ENCODE assay signal across 10 cellular contexts in the genomic region with DNA sequence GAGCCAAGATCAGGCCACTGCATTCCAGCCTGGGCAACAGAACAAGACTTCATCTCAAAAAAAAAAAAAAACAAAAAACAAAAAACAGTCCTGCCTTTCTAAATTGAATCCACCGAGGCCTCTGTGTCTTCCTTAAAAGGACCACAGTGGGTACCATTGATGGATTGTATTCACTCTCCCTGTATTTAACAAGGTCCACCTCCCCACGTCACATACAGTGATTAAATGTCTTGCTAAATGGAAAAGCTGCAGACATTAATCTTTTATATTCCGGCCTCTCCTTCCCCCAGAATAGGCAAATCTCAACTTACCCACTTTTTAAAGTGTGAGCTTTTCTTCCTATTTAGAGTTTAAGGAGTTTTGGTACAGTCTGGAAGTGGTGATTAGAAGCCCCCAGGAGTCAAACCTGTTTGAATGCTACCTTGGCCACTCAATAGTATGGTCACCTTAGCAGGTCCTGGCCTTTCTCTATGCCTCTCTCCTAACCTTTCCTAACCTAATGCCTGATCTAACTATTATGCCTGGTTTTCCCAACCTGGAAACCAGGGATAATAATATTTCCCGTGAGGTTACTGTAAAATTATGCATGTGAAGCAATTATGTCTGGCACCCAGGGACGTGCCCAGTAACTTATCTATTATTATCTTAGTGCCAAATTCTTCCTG. TPM values are rescaled to one million over a fixed set of nuclear protein-coding genes. Genes with fewer than 3 reads are reported as not detected.
A peak's percentile ranks its signal among the peaks of the same experiment; 100 is the strongest.
DNase-seq lines count a peak whose midpoint lies in the region; ATAC-seq and TF ChIP-seq lines count a peak whose summit lies in the region.
"Had no signal": no experiment of that assay in that cellular context is flagged by ENCODE, and none has a peak within 500 bp of the region (broad histone marks: within the 10 kb centered on the region; RNA-seq: fewer than 3 reads in every experiment).

No MANE protein-coding gene starts in this region.

- no peak overlapping the region for H3K27ac ChIP-seq in GM23338 (ENCODE audit: low read depth)
- H3K27ac ChIP-seq in skin epidermis: peak overlapping the region in 18 of 21 experiments; percentile 38 to 100 (median 99)

- peaks cover 46% of the 10 kb centered on the region for H4K20me1 ChIP-seq in GM23338 (replicated peaks; ENCODE audit: insufficient read depth)

- ATAC-seq in GM23338 (no peak), GM21515 (IDR thresholded peaks at IDR 0.05; ENCODE audit: unreplicated experiment) (no peak), GM18868 (IDR thresholded peaks at IDR 0.05; ENCODE audit: unreplicated experiment) (no peak)

- H3K4me2 ChIP-seq in GM23338: peak overlapping the region; percentile 90

- H3K9me3 Mint-ChIP-seq in GM23338: peaks cover 21% of the 10 kb centered on the region

- H3K4me3 Mint-ChIP-seq in GM23338: peak overlapping the region; percentile 85; the same call in 2 of the 3 replicates

- no peak for TF ChIP-seq CTCF in GM23338 (conservative IDR thresholded peaks at IDR 0.05; ENCODE audit: low read depth in 2 of 2)
- no peak for TF ChIP-seq CTCF in WI38 (IDR thresholded peaks at IDR 0.05; ENCODE audit: low read depth, low read length)
- no peak for TF ChIP-seq CTCF in foreskin fibroblast (IDR thresholded peaks at IDR 0.05; ENCODE audit: low read depth, low read length)

- no peak overlapping the region for H2AFZ ChIP-seq in GM23338

- DNase-seq in GM23338 (ENCODE audit: low spot score): no peak
- no peak for DNase-seq in foreskin fibroblast
- no peak for DNase-seq in HK-2 (ENCODE audit: unreplicated experiment)
- DNase-seq in ureter (ENCODE audit: low spot score): no peak
- DNase-seq: activated effector memory CD4-positive, alpha-beta T cell treated with Interleukin-2 at 50 U/mL for 16 hours; NCI-H1105 treated with DMSO at 0.1 percent for 48 hours had no signal

- no peaks in the 10 kb centered on the region for H3K9me2 ChIP-seq in GM23338 (ENCODE audit: insufficient read depth)

- no peaks in the 10 kb centered on the region for H3F3A ChIP-seq in GM23338 (replicated peaks; ENCODE audit: low read depth)

- H3K27me3 Mint-ChIP-seq in GM23338 (ENCODE audit: insufficient read depth, low read depth, poor library complexity): peaks cover 9% of the 10 kb centered on the region

- peaks cover 30% of the 10 kb centered on the region for H3K4me1 ChIP-seq in GM23338 (ENCODE audit: insufficient read depth)

- H3K27me3 ChIP-seq in GM23338 (ENCODE audit: insufficient read depth): no peaks in the 10 kb centered on the region

- H3K4me1 Mint-ChIP-seq in GM23338: peaks cover 42% of the 10 kb centered on the region

- H3K79me2 ChIP-seq in GM23338 (replicated peaks; ENCODE audit: insufficient read depth): peaks cover 72% of the 10 kb centered on the region

- 0 out of 2 replicates have a peak, but pooled peaks cover 6% of the 10 kb centered on the region for H3K36me3 ChIP-seq in GM23338 (ENCODE audit: insufficient read depth)

- no peak overlapping the region for H3K27ac Mint-ChIP-seq in GM23338

- peaks cover 34% of the 10 kb centered on the region for H3K36me3 Mint-ChIP-seq in GM23338 (ENCODE audit: low read depth)

- H3K4me3 ChIP-seq in GM23338 (0 out of 2 replicates have a peak overlapping the region, but pooled peaks have one; percentile 79), WI38 (ENCODE audit: low read depth, low read length) (peak overlapping the region; percentile 89), foreskin fibroblast (ENCODE audit: low read depth in 1 of 2, low read length in 2 of 2) (peak overlapping the region; percentile 68 to 88), skin epidermis (peak overlapping the region; percentile 66 to 98 (median 74))

TF ChIP-seq in GM23338, 12 proteins besides CTCF, POLR2A, EP300 and RAD21 (continues in another document):
- TF ChIP-seq EZH2 (IDR thresholded peaks at IDR 0.05; ENCODE audit: low read depth, unreplicated experiment) (no peak), STAT1 (IDR thresholded peaks at IDR 0.05; ENCODE audit: unreplicated experiment) (no peak), EZH2phosphoT487 (IDR thresholded peaks at IDR 0.05; ENCODE audit: unreplicated experiment) (no peak), POLR2AphosphoS5 (IDR thresholded peaks at IDR 0.05; ENCODE audit: low read depth) (no peak), CREB1 (CRISPR knock-in tag; IDR thresholded peaks at IDR 0.05; ENCODE audit: low read depth) (no peak), JUNB (IDR thresholded peaks at IDR 0.05; ENCODE audit: unreplicated experiment) (no peak), ZNF114 (CRISPR knock-in tag; IDR thresholded peaks at IDR 0.05) (no peak), ZNF331 (CRISPR knock-in tag; IDR thresholded peaks at IDR 0.05; ENCODE audit: low read depth) (no peak), NANOG (IDR thresholded peaks at IDR 0.05; ENCODE audit: borderline replicate concordance) (no peak)
- TF ChIP-seq, protein P1, sequence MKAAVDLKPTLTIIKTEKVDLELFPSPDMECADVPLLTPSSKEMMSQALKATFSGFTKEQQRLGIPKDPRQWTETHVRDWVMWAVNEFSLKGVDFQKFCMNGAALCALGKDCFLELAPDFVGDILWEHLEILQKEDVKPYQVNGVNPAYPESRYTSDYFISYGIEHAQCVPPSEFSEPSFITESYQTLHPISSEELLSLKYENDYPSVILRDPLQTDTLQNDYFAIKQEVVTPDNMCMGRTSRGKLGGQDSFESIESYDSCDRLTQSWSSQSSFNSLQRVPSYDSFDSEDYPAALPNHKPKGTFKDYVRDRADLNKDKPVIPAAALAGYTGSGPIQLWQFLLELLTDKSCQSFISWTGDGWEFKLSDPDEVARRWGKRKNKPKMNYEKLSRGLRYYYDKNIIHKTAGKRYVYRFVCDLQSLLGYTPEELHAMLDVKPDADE (IDR thresholded peaks at IDR 0.05): no peak
- TF ChIP-seq, protein P2, sequence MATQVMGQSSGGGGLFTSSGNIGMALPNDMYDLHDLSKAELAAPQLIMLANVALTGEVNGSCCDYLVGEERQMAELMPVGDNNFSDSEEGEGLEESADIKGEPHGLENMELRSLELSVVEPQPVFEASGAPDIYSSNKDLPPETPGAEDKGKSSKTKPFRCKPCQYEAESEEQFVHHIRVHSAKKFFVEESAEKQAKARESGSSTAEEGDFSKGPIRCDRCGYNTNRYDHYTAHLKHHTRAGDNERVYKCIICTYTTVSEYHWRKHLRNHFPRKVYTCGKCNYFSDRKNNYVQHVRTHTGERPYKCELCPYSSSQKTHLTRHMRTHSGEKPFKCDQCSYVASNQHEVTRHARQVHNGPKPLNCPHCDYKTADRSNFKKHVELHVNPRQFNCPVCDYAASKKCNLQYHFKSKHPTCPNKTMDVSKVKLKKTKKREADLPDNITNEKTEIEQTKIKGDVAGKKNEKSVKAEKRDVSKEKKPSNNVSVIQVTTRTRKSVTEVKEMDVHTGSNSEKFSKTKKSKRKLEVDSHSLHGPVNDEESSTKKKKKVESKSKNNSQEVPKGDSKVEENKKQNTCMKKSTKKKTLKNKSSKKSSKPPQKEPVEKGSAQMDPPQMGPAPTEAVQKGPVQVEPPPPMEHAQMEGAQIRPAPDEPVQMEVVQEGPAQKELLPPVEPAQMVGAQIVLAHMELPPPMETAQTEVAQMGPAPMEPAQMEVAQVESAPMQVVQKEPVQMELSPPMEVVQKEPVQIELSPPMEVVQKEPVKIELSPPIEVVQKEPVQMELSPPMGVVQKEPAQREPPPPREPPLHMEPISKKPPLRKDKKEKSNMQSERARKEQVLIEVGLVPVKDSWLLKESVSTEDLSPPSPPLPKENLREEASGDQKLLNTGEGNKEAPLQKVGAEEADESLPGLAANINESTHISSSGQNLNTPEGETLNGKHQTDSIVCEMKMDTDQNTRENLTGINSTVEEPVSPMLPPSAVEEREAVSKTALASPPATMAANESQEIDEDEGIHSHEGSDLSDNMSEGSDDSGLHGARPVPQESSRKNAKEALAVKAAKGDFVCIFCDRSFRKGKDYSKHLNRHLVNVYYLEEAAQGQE (IDR thresholded peaks at IDR 0.05; ENCODE audit: unreplicated experiment): no peak

RNA-seq across cellular contexts. Expression of a gene that starts 3.3 kb away (rescaled TPM):
- total RNA-seq in GM23338 (2014; rRNA removed; shearing (Covaris generic)): 28.0 and 35.0 TPM in 2 replicates
- 37.8 and 39.1 TPM in 2 replicates for polyA plus RNA-seq in GM23338 (2016; fragmentation: Nextera tagmentation; extraction: Ambion mirVana)
- total RNA-seq in ureter: 190 TPM

RNA-seq across cellular contexts. Expression of a gene that starts 48.7 kb away (rescaled TPM):
- 151 and 158 TPM in 2 replicates for total RNA-seq in GM23338 (2014; rRNA removed; shearing (Covaris generic))
- polyA plus RNA-seq in GM23338 (2016; fragmentation: Nextera tagmentation; extraction: Ambion mirVana): 290 and 376 TPM in 2 replicates
- 251 TPM for total RNA-seq in ureter
